15 cellular contexts compared by ENCODE assay signal in genomic region chr2:233919938-233920337, GRCh38. TPM values are rescaled to one million over a fixed set of nuclear protein-coding genes. Genes with fewer than 3 reads are reported as not detected.
DNase-seq lines count a peak whose midpoint lies in the region; ATAC-seq and TF ChIP-seq lines count a peak whose summit lies in the region.
"Had no signal": no experiment of that assay in that cellular context is flagged by ENCODE, and none has a peak within 500 bp of the region (broad histone marks: within the 10 kb centered on the region; RNA-seq: fewer than 3 reads in every experiment).

No MANE protein-coding gene starts in this region.

- H3K4me3 Mint-ChIP-seq in activated CD8-positive, alpha-beta T cell treated with anti-CD3 and anti-CD28 coated beads, Interleukin-2, amount 10 ng/mL, durations not matched to agents 7 days and 5 days = no peak overlapping the region

- CTCF ChIA-PET in activated CD8-positive, alpha-beta T cell treated with anti-CD3 and anti-CD28 coated beads, Interleukin-2, amount 10 ng/mL, durations not matched to agents 7 days and 5 days (lab: Charles Lee) = no interaction called here

- H3K36me3 Mint-ChIP-seq in activated CD8-positive, alpha-beta T cell treated with anti-CD3 and anti-CD28 coated beads, Interleukin-2, amount 10 ng/mL, durations not matched to agents 7 days and 5 days (ENCODE audit: low read depth) = no peaks in the 10 kb centered on the region

- H3K4me3 ChIP-seq in dorsolateral prefrontal cortex = no peak overlapping the region
- H3K4me3 ChIP-seq: stomach had no signal

- DNase-seq in GM04504 (ENCODE audit: low read depth) (peak; percentile 1), LHCN-M2 (ENCODE audit: low read depth) (peak; percentile 12), glomerular visceral epithelial cell (ENCODE audit: extremely low spot score) (peak; percentile 31), dorsolateral prefrontal cortex (no peak), NCI-H2171 (lab: John Stamatoyannopoulos, UW) (no peak)
- peak; percentile 27 for DNase-seq in activated CD8-positive, alpha-beta T cell treated with anti-CD3 and anti-CD28 coated beads, Interleukin-2, amount 10 ng/mL, durations not matched to agents 7 days and 5 days
- DNase-seq: COR-L47; midbrain; NCI-H187; stimulated activated CD4-positive, alpha-beta T cell treated with anti-CD3 and anti-CD28 coated beads, Interleukin-4, amount 100 ng/mL, for 4 hours; stomach had no signal

- peaks cover 0 to 36% (median 2%) of the 10 kb centered on the region in 45 donors for H3K27me3 ChIP-seq in dorsolateral prefrontal cortex

- H3K27ac ChIP-seq in dorsolateral prefrontal cortex = no peak overlapping the region
- H3K27ac ChIP-seq: stomach had no signal

- TF ChIP-seq CTCF in dorsolateral prefrontal cortex (IDR thresholded peaks at IDR 0.05 in 54 of 56, conservative IDR thresholded peaks at IDR 0.05 in 2 of 56; ENCODE audit: low read depth in 1 of 56, partially characterized antibody in 56 of 56) = no peak

- H3K4me1 Mint-ChIP-seq in activated CD8-positive, alpha-beta T cell treated with anti-CD3 and anti-CD28 coated beads, Interleukin-2, amount 10 ng/mL, durations not matched to agents 7 days and 5 days (ENCODE audit: low read depth) = peaks cover 6% of the 10 kb centered on the region

- H3K27me3 Mint-ChIP-seq in activated CD8-positive, alpha-beta T cell treated with anti-CD3 and anti-CD28 coated beads, Interleukin-2, amount 10 ng/mL, durations not matched to agents 7 days and 5 days (ENCODE audit: low read depth) = peaks cover 31% of the 10 kb centered on the region

- no peaks in the 10 kb centered on the region for H3K9me3 Mint-ChIP-seq in activated CD8-positive, alpha-beta T cell treated with anti-CD3 and anti-CD28 coated beads, Interleukin-2, amount 10 ng/mL, durations not matched to agents 7 days and 5 days (ENCODE audit: insufficient read depth)

- POLR2A ChIA-PET in activated CD8-positive, alpha-beta T cell treated with anti-CD3 and anti-CD28 coated beads, Interleukin-2, amount 10 ng/mL, durations not matched to agents 7 days and 5 days (lab: Charles Lee) = no interaction called here

- ATAC-seq in activated CD8-positive, alpha-beta T cell treated with anti-CD3 and anti-CD28 coated beads, Interleukin-2, amount 10 ng/mL, durations not matched to agents 7 days and 5 days = peak; percentile 30
- no peak for ATAC-seq in HG02884 (IDR thresholded peaks at IDR 0.05; ENCODE audit: unreplicated experiment)

- intact Hi-C loops in dorsolateral prefrontal cortex (cut with DNase I) = no loop called here

- H3K27ac Mint-ChIP-seq in activated CD8-positive, alpha-beta T cell treated with anti-CD3 and anti-CD28 coated beads, Interleukin-2, amount 10 ng/mL, durations not matched to agents 7 days and 5 days = no peak overlapping the region

RNA-seq across cellular contexts. Expression of gene TRPM8, which starts 2.8 kb away (rescaled TPM):
- 0.80 and 0.90 TPM in 2 replicates for total RNA-seq in LHCN-M2 (2014; rRNA removed)
- 0.12 TPM for polyA plus RNA-seq in LHCN-M2 (2012)
- total RNA-seq in activated CD8-positive, alpha-beta T cell treated with anti-CD3 and anti-CD28 coated beads, Interleukin-2, amount 10 ng/mL, durations not matched to agents 7 days and 5 days = not detected
- 1 to 10 TPM in 7 of 120 experiments, under 1 TPM in 21, not detected in 92; 0.08 to 2.0 (median 0.36) TPM for total RNA-seq in dorsolateral prefrontal cortex
- total RNA-seq: OCI-LY7; posterior vena cava; stomach; T-helper 2 cell treated with Interferon-gamma antibody and Interleukin-4, amounts not matched to agents 100 ng/mL and 5 ng/mL, for 36 hours had no signal
- polyA plus RNA-seq: stomach had no signal

Comparison
In these comparisons a context has a peak if more than half of its experiments do, and no peak if none do; other contexts are left out.
1. DNase-seq: peak in GM04504 (single experiment), LHCN-M2 (single experiment), activated CD8-positive, alpha-beta T cell treated with anti-CD3 and anti-CD28 coated beads, Interleukin-2, amount 10 ng/mL, durations not matched to agents 7 days and 5 days (single experiment) and glomerular visceral epithelial cell (single experiment); none in dorsolateral prefrontal cortex (0 of 10) and NCI-H2171 (single experiment).